In genomic region chr12:70245458-70245857, GRCh38 we compare ENCODE assay signal across 11 cellular contexts. TPM values are rescaled to one million over a fixed set of nuclear protein-coding genes. Genes with fewer than 3 reads are reported as not detected.
DNase-seq lines count a peak whose midpoint lies in the region; ATAC-seq and TF ChIP-seq lines count a peak whose summit lies in the region.
"Had no signal": no experiment of that assay in that cellular context is flagged by ENCODE, and none has a peak within 500 bp of the region (broad histone marks: within the 10 kb centered on the region; RNA-seq: fewer than 3 reads in every experiment).

No MANE protein-coding gene starts in this region.

- TF ChIP-seq CTCF in SU-DHL-6 (IDR thresholded peaks at IDR 0.05; ENCODE audit: insufficient read depth, low read length, poor library complexity, severe bottlenecking) (no peak), psoas muscle (IDR thresholded peaks at IDR 0.05) (no peak)

- H2AFZ ChIP-seq in SU-DHL-6 (ENCODE audit: low read depth, low read length, severe bottlenecking): no peak overlapping the region

- peak overlapping the region; percentile 94 for H3K4me3 Mint-ChIP-seq in activated T-cell treated with anti-CD3 and anti-CD28 coated beads, Interleukin-2, amount 50 U/mL, for 4 hours

- peak overlapping the region; percentile 98 for H3K4me2 ChIP-seq in SU-DHL-6 (ENCODE audit: low read depth, low read length, poor library complexity, severe bottlenecking)

- DNase-seq in activated T-cell treated with anti-CD3 and anti-CD28 coated beads, Interleukin-2, amount 50 U/mL, for 4 hours: no peak
- DNase-seq in activated T-cell treated with anti-CD3 and anti-CD28 coated beads, Interleukin-2, amount 50 U/mL, for 1 hour: no peak
- DNase-seq in epithelial cell of prostate (ENCODE audit: low read depth, low spot score): no peak
- DNase-seq in psoas muscle: no peak
- DNase-seq in NCI-H187 treated with DMSO at 0.1 percent for 48 hours (lab: John Stamatoyannopoulos, UW): no peak
- DNase-seq in HuH-7 (ENCODE audit: low spot score): no peak
- DNase-seq in NCI-H69 (lab: John Stamatoyannopoulos, UW): no peak
- DNase-seq: NCI-H187, T1000 had no signal

- intact Hi-C loops in psoas muscle (cut with DNase I): no loop called here

- peaks cover 42% of the 10 kb centered on the region for H4K20me1 ChIP-seq in SU-DHL-6 (ENCODE audit: low read depth, low read length)

- H3F3A ChIP-seq in SU-DHL-6 (ENCODE audit: insufficient read depth): no peaks in the 10 kb centered on the region

- H3K27me3 ChIP-seq in SU-DHL-6 (ENCODE audit: low read length) (no peaks in the 10 kb centered on the region), psoas muscle (ENCODE audit: insufficient read depth in 3 of 3, low read length in 2 of 3) (no peaks in the 10 kb centered on the region)
- H3K27me3 ChIP-seq: suprapubic skin had no signal

- H3K9me3 Mint-ChIP-seq in activated T-cell treated with anti-CD3 and anti-CD28 coated beads, Interleukin-2, amount 50 U/mL, for 4 hours: no peaks in the 10 kb centered on the region

- H3K9me2 ChIP-seq in SU-DHL-6 (replicated peaks; ENCODE audit: insufficient read depth, low read length): no peaks in the 10 kb centered on the region

- peaks cover 78% of the 10 kb centered on the region for H3K4me1 Mint-ChIP-seq in activated T-cell treated with anti-CD3 and anti-CD28 coated beads, Interleukin-2, amount 50 U/mL, for 4 hours (ENCODE audit: low read depth)

- H3K4me3 ChIP-seq in SU-DHL-6 (ENCODE audit: insufficient read depth, low read length, poor library complexity, severe bottlenecking): peak overlapping the region; percentile 69
- H3K4me3 ChIP-seq in psoas muscle: peak overlapping the region; percentile 92

- peak overlapping the region; percentile 84; the same call in 1 of the 2 replicates for H3K9ac ChIP-seq in SU-DHL-6 (ENCODE audit: low read length)

- peaks cover 25% of the 10 kb centered on the region for H3K36me3 Mint-ChIP-seq in activated T-cell treated with anti-CD3 and anti-CD28 coated beads, Interleukin-2, amount 50 U/mL, for 4 hours (ENCODE audit: insufficient read depth)

- ATAC-seq in activated T-cell treated with anti-CD3 and anti-CD28 coated beads, Interleukin-2, amount 50 U/mL, for 4 hours: no peak
- ATAC-seq in psoas muscle: no peak

- no peaks in the 10 kb centered on the region for H3K9me3 ChIP-seq in SU-DHL-6 (ENCODE audit: insufficient read depth, low read length)
- no peaks in the 10 kb centered on the region for H3K9me3 ChIP-seq in psoas muscle
- H3K9me3 ChIP-seq: suprapubic skin had no signal

- H3K27ac ChIP-seq in SU-DHL-6 (ENCODE audit: low read depth, low read length) (peak overlapping the region; percentile 20; the same call in 1 of the 2 replicates), epithelial cell of prostate (peak overlapping the region; percentile 9), psoas muscle (no peak overlapping the region)

- H3K36me3 ChIP-seq in SU-DHL-6 (ENCODE audit: low read length) (peaks cover 16% of the 10 kb centered on the region; the same call in 1 of the 2 replicates), psoas muscle (ENCODE audit: insufficient read depth in 1 of 2, low read depth in 1 of 2) (peaks cover 0 to 15% of the 10 kb centered on the region in 2 donors)

- no peaks in the 10 kb centered on the region for H3K27me3 Mint-ChIP-seq in activated T-cell treated with anti-CD3 and anti-CD28 coated beads, Interleukin-2, amount 50 U/mL, for 4 hours (ENCODE audit: low read depth)

- H3K79me2 ChIP-seq in SU-DHL-6 (ENCODE audit: insufficient read depth, low read length): peaks cover 90% of the 10 kb centered on the region

- H3K4me1 ChIP-seq in psoas muscle: peaks cover 69% of the 10 kb centered on the region

RNA-seq across cellular contexts. Expression of gene CNOT2, which starts 2.2 kb away (rescaled TPM):
- total RNA-seq in activated T-cell treated with anti-CD3 and anti-CD28 coated beads, Interleukin-2, amount 50 U/mL, for 4 hours: 10 to 100 TPM; 60.4 to 66.5 (median 64.3) TPM
- total RNA-seq in psoas muscle: 10 to 100 TPM; 28.5 to 46.3 (median 38.1) TPM
- polyA plus RNA-seq in psoas muscle: 10 to 100 TPM; 28.9 to 43.0 (median 32.9) TPM
